In genomic region chr7:43785425-43785824, GRCh38 we compare ENCODE assay signal across 10 cellular contexts. TPM values are rescaled to one million over a fixed set of nuclear protein-coding genes. Genes with fewer than 3 reads are reported as not detected.
A peak's percentile ranks its signal among the peaks of the same experiment; 100 is the strongest.
DNase-seq lines count a peak whose midpoint lies in the region; FAIRE-seq and TF ChIP-seq lines count a peak whose summit lies in the region.
"Had no signal": no experiment of that assay in that cellular context is flagged by ENCODE, and none has a peak within 500 bp of the region (broad histone marks: within the 10 kb centered on the region; RNA-seq: fewer than 3 reads in every experiment).

No MANE protein-coding gene starts in this region.

- no peak overlapping the region for H3K4me3 Mint-ChIP-seq in Calu3 (ENCODE audit: low read depth, unreplicated experiment)

- WGBS in adrenal gland, 4 donors = 29 to 35% (median 31%) methylated on average over 2 of the region's 2 CpGs

- FAIRE-seq in H54 (lab: Jason Lieb, UNC) = peak; percentile 90

- H3K9me3 ChIP-seq in adrenal gland (replicated peaks in 1 of 3) (no peaks in the 10 kb centered on the region), right atrium auricular region (no peaks in the 10 kb centered on the region)

- H3K9me3 Mint-ChIP-seq in Calu3 (ENCODE audit: low read depth, unreplicated experiment) = no peaks in the 10 kb centered on the region

- TF ChIP-seq POLR2A in H54 (IDR thresholded peaks at IDR 0.05; ENCODE audit: low read depth, low read length) (no peak), adrenal gland (IDR thresholded peaks at IDR 0.05) (no peak)

- in situ Hi-C loops in G401 (cut with HindIII; ENCODE audit: low sequenced_read_pairs) = no loop called here

- no peaks in the 10 kb centered on the region for H3K36me3 Mint-ChIP-seq in Calu3 (ENCODE audit: insufficient read depth, unreplicated experiment)

- H3K27me3 Mint-ChIP-seq in Calu3 (ENCODE audit: unreplicated experiment) = no peaks in the 10 kb centered on the region

- TF ChIP-seq CTCF in adrenal gland (IDR thresholded peaks at IDR 0.05) = no peak
- no peak for TF ChIP-seq CTCF in right atrium auricular region (IDR thresholded peaks at IDR 0.05)
- no peak for TF ChIP-seq CTCF in Calu3 (IDR thresholded peaks at IDR 0.05; ENCODE audit: unreplicated experiment)

- H3K27ac ChIP-seq in adrenal gland (no peak overlapping the region), right atrium auricular region (no peak overlapping the region)

- H3K36me3 ChIP-seq in adrenal gland (replicated peaks in 1 of 2) (peaks cover 0 to 4% of the 10 kb centered on the region in 2 donors), right atrium auricular region (peaks cover 17% of the 10 kb centered on the region)

- intact Hi-C loops in adrenal gland (cut with DNase I) = no loop called here
- intact Hi-C loops in Calu3 (cut with micrococcal nuclease; ENCODE audit: unreplicated experiment) = no loop called here

- peaks cover 16% of the 10 kb centered on the region for H3K4me1 Mint-ChIP-seq in Calu3 (ENCODE audit: low read depth, unreplicated experiment)

- CTCF ChIA-PET in Calu3 (lab: Charles Lee) = interaction anchor here (0.6 to 1.2 kb wide), 5 partner anchors 14 to 875 kb away, joined by 3 to 6 read pairs (median 3); partner anchors contain the start of gene COA1

- H3K4me1 ChIP-seq in adrenal gland (replicated peaks in 1 of 2) = peaks cover 0 to 21% of the 10 kb centered on the region in 2 donors
- H3K4me1 ChIP-seq in right atrium auricular region = no peaks in the 10 kb centered on the region

- H3K4me3 ChIP-seq in adrenal gland (no peak overlapping the region), right atrium auricular region (no peak overlapping the region)

- no TSS peak for BruUV-seq in Calu3 (replicated peaks; lab: Mats Ljungman, UMichigan)

- H3K27ac Mint-ChIP-seq in Calu3 (ENCODE audit: unreplicated experiment) = no peak overlapping the region

- DNase-seq in H54 (ENCODE audit: insufficient read length, low spot score) = peak; percentile 91
- peak; percentile 43 to 80 (median 72) for DNase-seq in adrenal gland
- DNase-seq in right atrium auricular region (ENCODE audit: low spot score) = peak; percentile 60
- DNase-seq in renal cortical epithelial cell (ENCODE audit: low read depth) = peak; percentile 91
- DNase-seq in HuH-7.5 (ENCODE audit: low spot score) = no peak
- DNase-seq in Calu3 = no peak
- no peak for DNase-seq in G401 (ENCODE audit: low spot score)
- DNase-seq in NCI-H446 (lab: John Stamatoyannopoulos, UW) = no peak
- DNase-seq: effector CD8-positive, alpha-beta T cell; NCI-H187 had no signal

- H3K27me3 ChIP-seq in adrenal gland = no peaks in the 10 kb centered on the region
- H3K27me3 ChIP-seq in right atrium auricular region = no peaks in the 10 kb centered on the region

RNA-seq across cellular contexts. Expression of gene BLVRA, which starts 26.9 kb away (rescaled TPM):
- total RNA-seq in adrenal gland (10 to 100 TPM; 17.1 to 55.8 (median 41.6) TPM), right atrium auricular region (10 to 100 TPM; 29.6 to 54.8 TPM), renal cortical epithelial cell (44.8 and 47.3 TPM in 2 replicates), Calu3 (2022) (29.8 and 36.4 TPM in 2 replicates)
- 10 to 100 TPM; 35.6 to 56.3 (median 36.8) TPM for polyA plus RNA-seq in adrenal gland
- 145 and 190 TPM in 2 replicates for total RNA-seq in G401 (2014; rRNA removed; shearing (Covaris generic))

RNA-seq across cellular contexts. Expression of gene COA1, which starts 56.1 kb away (rescaled TPM):
- total RNA-seq in adrenal gland (10 to 100 TPM; 19.0 to 53.5 (median 40.2) TPM), right atrium auricular region (10 to 100 TPM; 53.6 to 56.0 TPM), renal cortical epithelial cell (43.7 and 56.1 TPM in 2 replicates), Calu3 (2022) (101 and 109 TPM in 2 replicates)
- 10 to 100 TPM; 24.2 to 52.2 (median 31.1) TPM for polyA plus RNA-seq in adrenal gland
- 135 and 184 TPM in 2 replicates for total RNA-seq in G401 (2014; rRNA removed; shearing (Covaris generic))

Comparison
In these comparisons a context has a peak if more than half of its experiments do, and no peak if none do; other contexts are left out.
1. DNase-seq: peak in H54 (single experiment), adrenal gland (7 of 7), right atrium auricular region (single experiment) and renal cortical epithelial cell (single experiment); none in HuH-7.5 (single experiment), Calu3 (single experiment), G401 (single experiment) and NCI-H446 (0 of 2).